ENCODE assay signal across 1 cellular context in the genomic region with DNA sequence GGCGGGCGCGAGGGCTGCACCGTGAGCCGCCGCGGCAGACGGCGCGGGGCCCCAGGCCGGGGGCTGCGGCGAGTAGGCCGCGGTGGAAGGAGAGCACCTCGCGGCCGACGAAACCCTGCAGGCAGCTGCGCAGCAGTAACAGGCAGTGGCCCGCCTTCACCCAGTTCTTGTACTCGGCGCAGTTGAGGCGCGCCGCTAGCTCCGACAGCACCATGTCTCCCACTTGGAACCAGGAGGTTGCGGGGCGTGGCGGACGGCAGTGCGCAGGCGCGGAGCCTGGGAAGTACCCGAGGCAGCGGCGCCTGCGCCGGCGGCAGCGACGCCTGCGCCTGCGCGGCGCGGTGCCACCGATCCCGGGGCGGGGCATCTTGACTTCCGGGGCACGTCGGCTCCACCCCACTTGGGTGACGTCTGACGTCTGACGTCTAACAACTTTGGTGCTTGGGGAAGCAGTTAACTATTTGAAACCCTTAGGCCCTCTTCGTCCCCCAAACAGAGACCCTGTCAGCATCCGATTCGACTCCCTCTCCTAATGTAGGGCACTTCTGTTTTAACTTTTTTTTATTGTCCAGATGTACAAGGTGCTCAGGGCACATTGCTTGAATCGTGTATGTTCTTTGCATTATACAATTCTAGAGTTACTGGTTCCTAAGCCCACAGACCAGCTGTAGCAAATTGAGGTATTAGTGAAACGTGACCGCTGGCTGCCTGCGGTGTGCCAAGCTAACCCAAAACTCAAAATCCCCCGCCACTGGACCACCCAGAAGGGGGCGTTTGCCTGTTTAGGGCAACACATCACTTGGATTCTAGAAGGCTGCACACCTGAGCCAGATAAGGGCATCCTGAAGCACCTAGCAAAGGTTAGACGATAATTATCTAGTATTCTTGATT.
TF ChIP-seq lines count a peak whose summit lies in the region.

Gene CXorf38 (minus strand): TSS at position 255 of the 891 bp plus-strand sequence. CDS start 41 bp downstream, at position 214.

TF ChIP-seq in HEK293, 187 proteins besides CTCF, POLR2A, EP300 and RAD21 (continued from another document):
- TF ChIP-seq ZBTB49 (tag by site-specific recombination; IDR thresholded peaks at IDR 0.05; ENCODE audit: low read depth) (no peak), SP7 (tag by site-specific recombination; IDR thresholded peaks at IDR 0.05) (0 out of 2 replicates have a peak, but pooled peaks have one; percentile 14), ZNF48 (tag by site-specific recombination; IDR thresholded peaks at IDR 0.05) (no peak), ZFP69B (tag by site-specific recombination; IDR thresholded peaks at IDR 0.05) (no peak), ZFHX2 (tag by site-specific recombination; conservative IDR thresholded peaks at IDR 0.05) (0 out of 2 replicates have a peak, but pooled peaks have one; percentile 1), ZNF830 (tag by site-specific recombination; IDR thresholded peaks at IDR 0.05; ENCODE audit: low read depth) (no peak), ZNF10 (tag by site-specific recombination; IDR thresholded peaks at IDR 0.05) (peak; percentile 69; the same call in 1 of the 2 replicates), SP2 (tag by site-specific recombination; IDR thresholded peaks at IDR 0.05) (peak; percentile 30), ZFP37 (tag by site-specific recombination; IDR thresholded peaks at IDR 0.05) (no peak), ZNF426 (tag by site-specific recombination; IDR thresholded peaks at IDR 0.05) (no peak), ZBTB8A (tag by site-specific recombination; IDR thresholded peaks at IDR 0.05) (peak; percentile 23; the same call in 1 of the 2 replicates), ZNF221 (tag by site-specific recombination; IDR thresholded peaks at IDR 0.05; ENCODE audit: borderline replicate concordance) (no peak), ZBTB10 (tag by site-specific recombination; IDR thresholded peaks at IDR 0.05) (peak; percentile 27; the same call in 1 of the 2 replicates), ZNF560 (tag by site-specific recombination; IDR thresholded peaks at IDR 0.05; ENCODE audit: borderline replicate concordance) (no peak), ZBTB21 (tag by site-specific recombination; IDR thresholded peaks at IDR 0.05) (peak; percentile 95), YY1 (tag by site-specific recombination; IDR thresholded peaks at IDR 0.05) (peak; percentile 25; the same call in 1 of the 2 replicates), ZNF16 (tag by site-specific recombination; IDR thresholded peaks at IDR 0.05; ENCODE audit: low read depth) (no peak), ZNF248 (tag by site-specific recombination; IDR thresholded peaks at IDR 0.05) (no peak), HOXC10 (CRISPR knock-in tag; IDR thresholded peaks at IDR 0.05) (no peak), KLF9 (tag by site-specific recombination; IDR thresholded peaks at IDR 0.05; ENCODE audit: low read depth) (peak; percentile 48; the same call in 1 of the 2 replicates), ZSCAN16 (tag by site-specific recombination; IDR thresholded peaks at IDR 0.05) (no peak), ZNF335 (tag by site-specific recombination; conservative IDR thresholded peaks at IDR 0.05) (peak; percentile 7; the same call in 1 of the 2 replicates), ZSCAN23 (tag by site-specific recombination; IDR thresholded peaks at IDR 0.05) (no peak), ZNF501 (tag by site-specific recombination; IDR thresholded peaks at IDR 0.05) (no peak), ZNF311 (tag by site-specific recombination; IDR thresholded peaks at IDR 0.05; ENCODE audit: borderline replicate concordance) (no peak), ZNF132 (tag by site-specific recombination; IDR thresholded peaks at IDR 0.05; ENCODE audit: borderline replicate concordance) (no peak), ZNF600 (tag by site-specific recombination; IDR thresholded peaks at IDR 0.05) (no peak), KLF1 (tag by site-specific recombination; IDR thresholded peaks at IDR 0.05) (peak; percentile 43; the same call in 1 of the 2 replicates), ZBTB20 (tag by site-specific recombination; IDR thresholded peaks at IDR 0.05) (peak; percentile 8; the same call in 1 of the 2 replicates)
- TF ChIP-seq, protein P1, sequence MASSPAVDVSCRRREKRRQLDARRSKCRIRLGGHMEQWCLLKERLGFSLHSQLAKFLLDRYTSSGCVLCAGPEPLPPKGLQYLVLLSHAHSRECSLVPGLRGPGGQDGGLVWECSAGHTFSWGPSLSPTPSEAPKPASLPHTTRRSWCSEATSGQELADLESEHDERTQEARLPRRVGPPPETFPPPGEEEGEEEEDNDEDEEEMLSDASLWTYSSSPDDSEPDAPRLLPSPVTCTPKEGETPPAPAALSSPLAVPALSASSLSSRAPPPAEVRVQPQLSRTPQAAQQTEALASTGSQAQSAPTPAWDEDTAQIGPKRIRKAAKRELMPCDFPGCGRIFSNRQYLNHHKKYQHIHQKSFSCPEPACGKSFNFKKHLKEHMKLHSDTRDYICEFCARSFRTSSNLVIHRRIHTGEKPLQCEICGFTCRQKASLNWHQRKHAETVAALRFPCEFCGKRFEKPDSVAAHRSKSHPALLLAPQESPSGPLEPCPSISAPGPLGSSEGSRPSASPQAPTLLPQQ (tag by site-specific recombination; IDR thresholded peaks at IDR 0.05), result peak; percentile 72
- TF ChIP-seq, protein P2, sequence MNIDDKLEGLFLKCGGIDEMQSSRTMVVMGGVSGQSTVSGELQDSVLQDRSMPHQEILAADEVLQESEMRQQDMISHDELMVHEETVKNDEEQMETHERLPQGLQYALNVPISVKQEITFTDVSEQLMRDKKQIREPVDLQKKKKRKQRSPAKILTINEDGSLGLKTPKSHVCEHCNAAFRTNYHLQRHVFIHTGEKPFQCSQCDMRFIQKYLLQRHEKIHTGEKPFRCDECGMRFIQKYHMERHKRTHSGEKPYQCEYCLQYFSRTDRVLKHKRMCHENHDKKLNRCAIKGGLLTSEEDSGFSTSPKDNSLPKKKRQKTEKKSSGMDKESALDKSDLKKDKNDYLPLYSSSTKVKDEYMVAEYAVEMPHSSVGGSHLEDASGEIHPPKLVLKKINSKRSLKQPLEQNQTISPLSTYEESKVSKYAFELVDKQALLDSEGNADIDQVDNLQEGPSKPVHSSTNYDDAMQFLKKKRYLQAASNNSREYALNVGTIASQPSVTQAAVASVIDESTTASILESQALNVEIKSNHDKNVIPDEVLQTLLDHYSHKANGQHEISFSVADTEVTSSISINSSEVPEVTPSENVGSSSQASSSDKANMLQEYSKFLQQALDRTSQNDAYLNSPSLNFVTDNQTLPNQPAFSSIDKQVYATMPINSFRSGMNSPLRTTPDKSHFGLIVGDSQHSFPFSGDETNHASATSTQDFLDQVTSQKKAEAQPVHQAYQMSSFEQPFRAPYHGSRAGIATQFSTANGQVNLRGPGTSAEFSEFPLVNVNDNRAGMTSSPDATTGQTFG (tag by site-specific recombination; IDR thresholded peaks at IDR 0.05; ENCODE audit: borderline replicate concordance), result no peak
- TF ChIP-seq, protein P3, sequence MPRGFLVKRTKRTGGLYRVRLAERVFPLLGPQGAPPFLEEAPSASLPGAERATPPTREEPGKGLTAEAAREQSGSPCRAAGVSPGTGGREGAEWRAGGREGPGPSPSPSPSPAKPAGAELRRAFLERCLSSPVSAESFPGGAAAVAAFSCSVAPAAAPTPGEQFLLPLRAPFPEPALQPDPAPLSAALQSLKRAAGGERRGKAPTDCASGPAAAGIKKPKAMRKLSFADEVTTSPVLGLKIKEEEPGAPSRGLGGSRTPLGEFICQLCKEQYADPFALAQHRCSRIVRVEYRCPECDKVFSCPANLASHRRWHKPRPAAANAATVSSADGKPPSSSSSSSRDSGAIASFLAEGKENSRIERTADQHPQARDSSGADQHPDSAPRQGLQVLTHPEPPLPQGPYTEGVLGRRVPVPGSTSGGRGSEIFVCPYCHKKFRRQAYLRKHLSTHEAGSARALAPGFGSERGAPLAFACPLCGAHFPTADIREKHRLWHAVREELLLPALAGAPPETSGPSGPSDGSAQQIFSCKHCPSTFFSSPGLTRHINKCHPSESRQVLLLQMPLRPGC (tag by site-specific recombination; IDR thresholded peaks at IDR 0.05), result no peak
- TF ChIP-seq, protein P4, sequence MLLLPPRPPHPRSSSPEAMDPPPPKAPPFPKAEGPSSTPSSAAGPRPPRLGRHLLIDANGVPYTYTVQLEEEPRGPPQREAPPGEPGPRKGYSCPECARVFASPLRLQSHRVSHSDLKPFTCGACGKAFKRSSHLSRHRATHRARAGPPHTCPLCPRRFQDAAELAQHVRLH (tag by site-specific recombination; IDR thresholded peaks at IDR 0.05), result no peak
- TF ChIP-seq, protein P5, sequence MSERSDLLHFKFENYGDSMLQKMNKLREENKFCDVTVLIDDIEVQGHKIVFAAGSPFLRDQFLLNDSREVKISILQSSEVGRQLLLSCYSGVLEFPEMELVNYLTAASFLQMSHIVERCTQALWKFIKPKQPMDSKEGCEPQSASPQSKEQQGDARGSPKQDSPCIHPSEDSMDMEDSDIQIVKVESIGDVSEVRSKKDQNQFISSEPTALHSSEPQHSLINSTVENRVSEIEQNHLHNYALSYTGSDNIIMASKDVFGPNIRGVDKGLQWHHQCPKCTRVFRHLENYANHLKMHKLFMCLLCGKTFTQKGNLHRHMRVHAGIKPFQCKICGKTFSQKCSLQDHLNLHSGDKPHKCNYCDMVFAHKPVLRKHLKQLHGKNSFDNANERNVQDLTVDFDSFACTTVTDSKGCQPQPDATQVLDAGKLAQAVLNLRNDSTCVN (tag by site-specific recombination; optimal IDR thresholded peaks at IDR 0.05), result peak; percentile 50
- TF ChIP-seq, protein P6, sequence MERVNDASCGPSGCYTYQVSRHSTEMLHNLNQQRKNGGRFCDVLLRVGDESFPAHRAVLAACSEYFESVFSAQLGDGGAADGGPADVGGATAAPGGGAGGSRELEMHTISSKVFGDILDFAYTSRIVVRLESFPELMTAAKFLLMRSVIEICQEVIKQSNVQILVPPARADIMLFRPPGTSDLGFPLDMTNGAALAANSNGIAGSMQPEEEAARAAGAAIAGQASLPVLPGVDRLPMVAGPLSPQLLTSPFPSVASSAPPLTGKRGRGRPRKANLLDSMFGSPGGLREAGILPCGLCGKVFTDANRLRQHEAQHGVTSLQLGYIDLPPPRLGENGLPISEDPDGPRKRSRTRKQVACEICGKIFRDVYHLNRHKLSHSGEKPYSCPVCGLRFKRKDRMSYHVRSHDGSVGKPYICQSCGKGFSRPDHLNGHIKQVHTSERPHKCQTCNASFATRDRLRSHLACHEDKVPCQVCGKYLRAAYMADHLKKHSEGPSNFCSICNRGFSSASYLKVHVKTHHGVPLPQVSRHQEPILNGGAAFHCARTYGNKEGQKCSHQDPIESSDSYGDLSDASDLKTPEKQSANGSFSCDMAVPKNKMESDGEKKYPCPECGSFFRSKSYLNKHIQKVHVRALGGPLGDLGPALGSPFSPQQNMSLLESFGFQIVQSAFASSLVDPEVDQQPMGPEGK (tag by site-specific recombination; IDR thresholded peaks at IDR 0.05), result 0 out of 2 replicates have a peak, but pooled peaks have one; percentile 4
- TF ChIP-seq, protein P7, sequence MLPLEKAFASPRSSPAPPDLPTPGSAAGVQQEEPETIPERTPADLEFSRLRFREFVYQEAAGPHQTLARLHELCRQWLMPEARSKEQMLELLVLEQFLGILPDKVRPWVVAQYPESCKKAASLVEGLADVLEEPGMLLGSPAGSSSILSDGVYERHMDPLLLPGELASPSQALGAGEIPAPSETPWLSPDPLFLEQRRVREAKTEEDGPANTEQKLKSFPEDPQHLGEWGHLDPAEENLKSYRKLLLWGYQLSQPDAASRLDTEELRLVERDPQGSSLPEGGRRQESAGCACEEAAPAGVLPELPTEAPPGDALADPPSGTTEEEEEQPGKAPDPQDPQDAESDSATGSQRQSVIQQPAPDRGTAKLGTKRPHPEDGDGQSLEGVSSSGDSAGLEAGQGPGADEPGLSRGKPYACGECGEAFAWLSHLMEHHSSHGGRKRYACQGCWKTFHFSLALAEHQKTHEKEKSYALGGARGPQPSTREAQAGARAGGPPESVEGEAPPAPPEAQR (tag by site-specific recombination; IDR thresholded peaks at IDR 0.05), result no peak
TF ChIP-seq in HEK293: peak in this region for 21.
